In genomic region chr4:1862055-1862911, GRCh38 we compare ENCODE assay signal across 11 cellular contexts. TPM values are rescaled to one million over a fixed set of nuclear protein-coding genes. Genes with fewer than 3 reads are reported as not detected.
A peak's percentile ranks its signal among the peaks of the same experiment; 100 is the strongest.
DNase-seq lines count a peak whose midpoint lies in the region; ATAC-seq lines count a peak whose summit lies in the region.
"Had no signal": no experiment of that assay in that cellular context is flagged by ENCODE, and none has a peak within 500 bp of the region (broad histone marks: within the 10 kb centered on the region; RNA-seq: fewer than 3 reads in every experiment).

No MANE protein-coding gene starts in this region.

- peak overlapping the region; percentile 79 for H3K27ac Mint-ChIP-seq in activated naive CD8-positive, alpha-beta T cell treated with anti-CD3 and anti-CD28 coated beads for 36 hours

- peak overlapping the region; percentile 83 for H3K4me3 Mint-ChIP-seq in activated naive CD8-positive, alpha-beta T cell treated with anti-CD3 and anti-CD28 coated beads for 36 hours

- DNase-seq in activated naive CD8-positive, alpha-beta T cell treated with anti-CD3 and anti-CD28 coated beads for 36 hours = peak; percentile 66
- DNase-seq in mesenchymal stem cell = no peak
- no peak for DNase-seq in MG63
- DNase-seq in UCSD-AML1 (lab: John Stamatoyannopoulos, UW; ENCODE audit: unreplicated experiment) = no peak
- DNase-seq: Calu3, midbrain, NCI-H446 treated with DMSO at 0.1 percent for 48 hours had no signal

- H3K14ac ChIP-seq in mesenchymal stem cell (ENCODE audit: low read length in 2 of 2) = no peak overlapping the region

- no peak overlapping the region for H3K4me2 ChIP-seq in mesenchymal stem cell (ENCODE audit: low read length, poor library complexity, severe bottlenecking)

- no peaks in the 10 kb centered on the region for H3K9me3 Mint-ChIP-seq in activated naive CD8-positive, alpha-beta T cell treated with anti-CD3 and anti-CD28 coated beads for 36 hours

- no peaks in the 10 kb centered on the region for H3K27me3 ChIP-seq in ACC112 (ENCODE audit: insufficient read depth, low read length)
- peaks cover 99% of the 10 kb centered on the region for H3K27me3 ChIP-seq in HUES48 (ENCODE audit: control insufficient read depth, insufficient read depth, low read length)
- peaks cover 12 to 16% of the 10 kb centered on the region in 2 experiments for H3K27me3 ChIP-seq in mesenchymal stem cell (ENCODE audit: control insufficient read depth in 1 of 2, insufficient read depth in 1 of 2, low read length in 2 of 2)
- H3K27me3 ChIP-seq in MG63 = no peaks in the 10 kb centered on the region

- H2AK5ac ChIP-seq in mesenchymal stem cell (ENCODE audit: low read length, severe bottlenecking) = no peak overlapping the region

- H2BK15ac ChIP-seq in mesenchymal stem cell (ENCODE audit: low read depth, poor library complexity, severe bottlenecking) = no peak overlapping the region

- H3K36me3 Mint-ChIP-seq in activated naive CD8-positive, alpha-beta T cell treated with anti-CD3 and anti-CD28 coated beads for 36 hours = no peaks in the 10 kb centered on the region

- H3K4me1 ChIP-seq in ACC112 (ENCODE audit: control insufficient read depth, insufficient read depth, low read length, unreplicated experiment) (peaks cover 15% of the 10 kb centered on the region), HUES48 (ENCODE audit: control insufficient read depth, insufficient read depth, low read length) (no peaks in the 10 kb centered on the region), mesenchymal stem cell (ENCODE audit: control insufficient read depth, insufficient read depth, low read depth, low read length) (peaks cover 13% of the 10 kb centered on the region)

- no peak overlapping the region for H2BK5ac ChIP-seq in mesenchymal stem cell (ENCODE audit: low read depth, low read length, poor library complexity, severe bottlenecking)

- ATAC-seq in HG03460 (IDR thresholded peaks at IDR 0.05; ENCODE audit: unreplicated experiment) (no peak), HG02938 (IDR thresholded peaks at IDR 0.05; ENCODE audit: unreplicated experiment) (no peak)

- H4K91ac ChIP-seq in mesenchymal stem cell (ENCODE audit: low read length) = peak overlapping the region; percentile 29

- peak overlapping the region; percentile 49 for H4K8ac ChIP-seq in mesenchymal stem cell (ENCODE audit: low read length)

- H3K79me1 ChIP-seq in mesenchymal stem cell (replicated peaks; ENCODE audit: low read length, poor library complexity, severe bottlenecking) = peaks cover 9% of the 10 kb centered on the region

- no peak overlapping the region for H2BK120ac ChIP-seq in mesenchymal stem cell (ENCODE audit: low read depth, low read length)

- no peak overlapping the region for H2BK12ac ChIP-seq in mesenchymal stem cell (ENCODE audit: low read length in 2 of 2)

- WGBS in mesenchymal stem cell = 47% methylated on average over 39 of the region's 45 CpGs

- peaks cover 12% of the 10 kb centered on the region for H3K79me2 ChIP-seq in ACC112 (ENCODE audit: control insufficient read depth, insufficient read depth, low read length, unreplicated experiment)

- H3K27ac ChIP-seq in ACC112 (ENCODE audit: low read depth, low read length) = no peak overlapping the region
- no peak overlapping the region for H3K27ac ChIP-seq in HUES48 (ENCODE audit: low read depth, low read length)
- no peak overlapping the region for H3K27ac ChIP-seq in mesenchymal stem cell (ENCODE audit: low read length, poor library complexity, severe bottlenecking)

- H3K4ac ChIP-seq in mesenchymal stem cell (ENCODE audit: low read depth in 1 of 2, low read length in 2 of 2) = no peak overlapping the region

- H3K18ac ChIP-seq in mesenchymal stem cell (ENCODE audit: low read depth in 1 of 2, low read length in 2 of 2) = no peak overlapping the region

- H3K23ac ChIP-seq in mesenchymal stem cell (ENCODE audit: low read length in 2 of 2) = no peak overlapping the region

- H3K9me3 ChIP-seq in HUES48 (ENCODE audit: control insufficient read depth, insufficient read depth, low read length) (no peaks in the 10 kb centered on the region), mesenchymal stem cell (ENCODE audit: control insufficient read depth, low read length) (no peaks in the 10 kb centered on the region), MG63 (no peaks in the 10 kb centered on the region)

- H3K27me3 Mint-ChIP-seq in activated naive CD8-positive, alpha-beta T cell treated with anti-CD3 and anti-CD28 coated beads for 36 hours = no peaks in the 10 kb centered on the region

- H2AFZ ChIP-seq in ACC112 (ENCODE audit: low read length, unreplicated experiment) = peak overlapping the region; percentile 4
- H2AFZ ChIP-seq in mesenchymal stem cell (ENCODE audit: low read depth, low read length) = no peak overlapping the region

- H3K4me3 ChIP-seq in ACC112 (ENCODE audit: low read depth, low read length) (peak overlapping the region; percentile 57), HUES48 (ENCODE audit: low read depth, low read length) (peak overlapping the region; percentile 33; the same call in 1 of the 2 replicates), mesenchymal stem cell (ENCODE audit: insufficient read depth in 1 of 2, low read depth in 1 of 2, low read length in 2 of 2) (peak overlapping the region in 1 of 2 experiments; percentile 55), MG63 (no peak overlapping the region)

- no peaks in the 10 kb centered on the region for H3K36me3 ChIP-seq in ACC112 (ENCODE audit: insufficient read depth, low read length)
- no peaks in the 10 kb centered on the region for H3K36me3 ChIP-seq in HUES48 (ENCODE audit: control insufficient read depth, insufficient read depth, low read length)
- H3K36me3 ChIP-seq in mesenchymal stem cell (ENCODE audit: control insufficient read depth in 1 of 2, insufficient read depth in 2 of 2, low read depth in 1 of 2, low read length in 2 of 2) = no peaks in the 10 kb centered on the region
- no peaks in the 10 kb centered on the region for H3K36me3 ChIP-seq in MG63

- H3K4me1 Mint-ChIP-seq in activated naive CD8-positive, alpha-beta T cell treated with anti-CD3 and anti-CD28 coated beads for 36 hours = peaks cover 29% of the 10 kb centered on the region

- no peak overlapping the region for H3K9ac ChIP-seq in HUES48 (ENCODE audit: low read depth, low read length)
- H3K9ac ChIP-seq in mesenchymal stem cell (ENCODE audit: low read length) = peak overlapping the region; percentile 62

RNA-seq across cellular contexts. Expression of gene LETM1, which starts 6.3 kb away (rescaled TPM):
- total RNA-seq in activated naive CD8-positive, alpha-beta T cell treated with anti-CD3 and anti-CD28 coated beads for 36 hours = 10 to 100 TPM; 76.6 to 77.3 TPM
- polyA plus RNA-seq in mesenchymal stem cell (2013, experiment 1 of 2) = 17.9 TPM
- polyA plus RNA-seq in mesenchymal stem cell (2013, experiment 2 of 2) = 17.5 TPM
- total RNA-seq in MG63 (2014; rRNA removed; shearing (Covaris generic); ENCODE audit: low replicate concordance) = 31.7 and 49.4 TPM in 2 replicates

RNA-seq across cellular contexts. Expression of gene NSD2, which starts 8.9 kb away (rescaled TPM):
- 100 to 1,000 TPM; 181 to 184 TPM for total RNA-seq in activated naive CD8-positive, alpha-beta T cell treated with anti-CD3 and anti-CD28 coated beads for 36 hours
- 17.1 TPM for polyA plus RNA-seq in mesenchymal stem cell (2013, experiment 1 of 2)
- 16.3 TPM for polyA plus RNA-seq in mesenchymal stem cell (2013, experiment 2 of 2)
- total RNA-seq in MG63 (2014; rRNA removed; shearing (Covaris generic); ENCODE audit: low replicate concordance) = 34.1 and 39.9 TPM in 2 replicates
